In genomic region chrX:40157228-40158035, GRCh38 we compare ENCODE assay signal across 1 cellular context.
TF ChIP-seq lines count a peak whose summit lies in the region.

No MANE protein-coding gene starts in this region.

TF ChIP-seq in WTC11, 78 proteins besides CTCF, POLR2A, EP300 and RAD21 (continued from another document and continues in another):
- TF ChIP-seq ZNF532 (CRISPR knock-in tag; IDR thresholded peaks at IDR 0.05; ENCODE audit: borderline replicate concordance) (no peak), ZNF512 (CRISPR knock-in tag; IDR thresholded peaks at IDR 0.05; ENCODE audit: borderline replicate concordance) (no peak), GRHL2 (CRISPR knock-in tag; IDR thresholded peaks at IDR 0.05; ENCODE audit: insufficient replicate concordance, severe bottlenecking) (no peak), ZMAT4 (CRISPR knock-in tag; IDR thresholded peaks at IDR 0.05) (no peak), ZNF121 (CRISPR knock-in tag; IDR thresholded peaks at IDR 0.05) (no peak), E2F1 (CRISPR knock-in tag; IDR thresholded peaks at IDR 0.05) (no peak), EMX1 (CRISPR knock-in tag; IDR thresholded peaks at IDR 0.05) (no peak), E2F4 (CRISPR knock-in tag; IDR thresholded peaks at IDR 0.05; ENCODE audit: borderline replicate concordance, low read depth) (no peak), ATF2 (CRISPR knock-in tag; IDR thresholded peaks at IDR 0.05; ENCODE audit: borderline replicate concordance, low read depth) (no peak), JUN (CRISPR knock-in tag; IDR thresholded peaks at IDR 0.05) (no peak), ERG (CRISPR knock-in tag; IDR thresholded peaks at IDR 0.05) (no peak), TEAD1 (CRISPR knock-in tag; IDR thresholded peaks at IDR 0.05) (no peak; the same call in 1 of the 2 replicates), CREM (CRISPR knock-in tag; IDR thresholded peaks at IDR 0.05) (no peak), TP53 (CRISPR knock-in tag; IDR thresholded peaks at IDR 0.05) (no peak), HMGA2 (CRISPR knock-in tag; IDR thresholded peaks at IDR 0.05) (no peak), CBFB (CRISPR knock-in tag; IDR thresholded peaks at IDR 0.05; ENCODE audit: low read depth) (no peak), ZBTB21 (CRISPR knock-in tag; IDR thresholded peaks at IDR 0.05; ENCODE audit: borderline replicate concordance) (no peak), ZNF232 (CRISPR knock-in tag; IDR thresholded peaks at IDR 0.05) (no peak), CDX4 (CRISPR knock-in tag; IDR thresholded peaks at IDR 0.05; ENCODE audit: borderline replicate concordance) (no peak), ZNF396 (CRISPR knock-in tag; IDR thresholded peaks at IDR 0.05; ENCODE audit: borderline replicate concordance) (no peak), ZNF416 (CRISPR knock-in tag; IDR thresholded peaks at IDR 0.05) (no peak), NFATC4 (CRISPR knock-in tag; IDR thresholded peaks at IDR 0.05) (no peak), PRDM15 (CRISPR knock-in tag; IDR thresholded peaks at IDR 0.05) (no peak), SOX15 (CRISPR knock-in tag; IDR thresholded peaks at IDR 0.05) (no peak), FOXK1 (CRISPR knock-in tag; IDR thresholded peaks at IDR 0.05) (peak; percentile 77), PRRX2 (CRISPR knock-in tag; IDR thresholded peaks at IDR 0.05) (no peak), RORB (CRISPR knock-in tag; IDR thresholded peaks at IDR 0.05) (no peak), MAX (CRISPR knock-in tag; IDR thresholded peaks at IDR 0.05) (no peak), ESRRA (CRISPR knock-in tag; IDR thresholded peaks at IDR 0.05; ENCODE audit: borderline replicate concordance) (no peak), ZNF219 (CRISPR knock-in tag; IDR thresholded peaks at IDR 0.05; ENCODE audit: borderline replicate concordance) (no peak), MXD4 (CRISPR knock-in tag; IDR thresholded peaks at IDR 0.05; ENCODE audit: borderline replicate concordance) (no peak), ZNF281 (CRISPR knock-in tag; IDR thresholded peaks at IDR 0.05) (0 out of 2 replicates have a peak, but pooled peaks have one; percentile 48), ETV6 (CRISPR knock-in tag; IDR thresholded peaks at IDR 0.05) (0 out of 2 replicates have a peak, but pooled peaks have one; percentile 27), ZBTB43 (CRISPR knock-in tag; IDR thresholded peaks at IDR 0.05) (0 out of 2 replicates have a peak, but pooled peaks have one; percentile 41), ZNF423 (CRISPR knock-in tag; IDR thresholded peaks at IDR 0.05) (peak; percentile 25; the same call in 1 of the 2 replicates)
